Comparison of ENCODE assay signal across 16 cellular contexts in the genomic region with DNA sequence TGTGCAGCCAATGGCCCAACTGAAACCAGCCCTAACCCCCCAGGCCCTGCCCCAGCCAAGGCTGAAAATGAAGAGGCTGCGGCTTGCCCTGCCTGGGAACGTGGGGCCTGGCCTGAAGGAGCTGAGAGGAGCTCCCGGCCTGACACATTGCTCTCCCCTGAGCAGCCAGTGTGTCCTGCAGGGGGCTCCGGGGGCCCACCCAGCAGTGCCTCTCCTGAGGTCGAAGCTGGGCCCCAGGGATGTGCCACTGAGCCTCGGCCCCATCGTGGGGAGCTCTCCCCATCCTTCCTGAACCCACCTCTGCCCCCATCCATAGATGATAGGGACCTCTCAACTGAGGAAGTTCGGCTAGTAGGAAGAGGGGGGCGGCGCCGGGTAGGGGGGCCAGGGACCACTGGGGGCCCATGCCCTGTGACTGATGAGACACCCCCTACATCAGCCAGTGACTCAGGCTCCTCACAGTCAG. TPM values are rescaled to one million over a fixed set of nuclear protein-coding genes. Genes with fewer than 3 reads are reported as not detected.
DNase-seq lines count a peak whose midpoint lies in the region; ATAC-seq lines count a peak whose summit lies in the region.
"Had no signal": no experiment of that assay in that cellular context is flagged by ENCODE, and none has a peak within 500 bp of the region (broad histone marks: within the 10 kb centered on the region; RNA-seq: fewer than 3 reads in every experiment).

No MANE protein-coding gene starts in this region.

- peak; percentile 4 for ATAC-seq in stimulated activated naive CD8-positive, alpha-beta T cell treated with anti-CD3 and anti-CD28 coated beads, Interleukin-15, amount 100 ng/mL, for 72 hours
- ATAC-seq in stimulated activated naive CD8-positive, alpha-beta T cell treated with anti-CD3 and anti-CD28 coated beads, Interleukin-15, Interleukin-2, amounts not matched to agents 100 U/mL and 50 U/mL, for 24 hours = no peak
- no peak for ATAC-seq in left lobe of liver
- peak; percentile 7 for ATAC-seq in sciatic nerve
- ATAC-seq in GM21576 (IDR thresholded peaks at IDR 0.05; ENCODE audit: unreplicated experiment) = no peak
- ATAC-seq in naive thymus-derived CD8-positive, alpha-beta T cell = no peak

- DNase-seq in stimulated activated naive CD8-positive, alpha-beta T cell treated with anti-CD3 and anti-CD28 coated beads, Interleukin-15, amount 100 ng/mL, for 72 hours = no peak
- DNase-seq in stimulated activated naive CD8-positive, alpha-beta T cell treated with anti-CD3 and anti-CD28 coated beads, Interleukin-15, Interleukin-2, amounts not matched to agents 100 U/mL and 50 U/mL, for 24 hours = no peak
- peak; percentile 31 for DNase-seq in left lobe of liver (ENCODE audit: low spot score)
- no peak for DNase-seq in sciatic nerve (ENCODE audit: low spot score)
- no peak for DNase-seq in AG08395 (ENCODE audit: low spot score)
- DNase-seq in naive thymus-derived CD8-positive, alpha-beta T cell = no peak
- DNase-seq: 8988T; BE2C; CD4-positive, CD25-positive, alpha-beta regulatory T cell; CD8-positive, alpha-beta memory T cell; COR-L47; DMS 273 treated with DMSO at 0.1 percent for 48 hours; DMS53; GM23248; HCEC 1CT had no signal

- H3K27me3 Mint-ChIP-seq in stimulated activated naive CD8-positive, alpha-beta T cell treated with anti-CD3 and anti-CD28 coated beads, Interleukin-15, amount 100 ng/mL, for 72 hours = no peaks in the 10 kb centered on the region
- no peaks in the 10 kb centered on the region for H3K27me3 Mint-ChIP-seq in naive thymus-derived CD8-positive, alpha-beta T cell
- H3K27me3 Mint-ChIP-seq: CD4-positive, CD25-positive, alpha-beta regulatory T cell had no signal

- no peaks in the 10 kb centered on the region for H3K36me3 Mint-ChIP-seq in naive thymus-derived CD8-positive, alpha-beta T cell
- H3K36me3 Mint-ChIP-seq: CD4-positive, CD25-positive, alpha-beta regulatory T cell had no signal

- H3K4me3 Mint-ChIP-seq in stimulated activated naive CD8-positive, alpha-beta T cell treated with anti-CD3 and anti-CD28 coated beads, Interleukin-15, amount 100 ng/mL, for 72 hours = no peak overlapping the region
- H3K4me3 Mint-ChIP-seq in naive thymus-derived CD8-positive, alpha-beta T cell = no peak overlapping the region
- H3K4me3 Mint-ChIP-seq: CD4-positive, CD25-positive, alpha-beta regulatory T cell; CD8-positive, alpha-beta memory T cell had no signal

- no peak overlapping the region for H3K27ac Mint-ChIP-seq in stimulated activated naive CD8-positive, alpha-beta T cell treated with anti-CD3 and anti-CD28 coated beads, Interleukin-15, amount 100 ng/mL, for 72 hours
- no peak overlapping the region for H3K27ac Mint-ChIP-seq in naive thymus-derived CD8-positive, alpha-beta T cell

- POLR2A ChIA-PET in naive thymus-derived CD8-positive, alpha-beta T cell (lab: Charles Lee) = no interaction called here

- peaks cover 15% of the 10 kb centered on the region for H3K4me1 Mint-ChIP-seq in stimulated activated naive CD8-positive, alpha-beta T cell treated with anti-CD3 and anti-CD28 coated beads, Interleukin-15, amount 100 ng/mL, for 72 hours
- peaks cover 6 to 16% (median 9%) of the 10 kb centered on the region in 4 donors for H3K4me1 Mint-ChIP-seq in naive thymus-derived CD8-positive, alpha-beta T cell

- intact Hi-C loops in sciatic nerve (cut with DNase I) = no loop called here

- H3K9me3 Mint-ChIP-seq in stimulated activated naive CD8-positive, alpha-beta T cell treated with anti-CD3 and anti-CD28 coated beads, Interleukin-15, amount 100 ng/mL, for 72 hours = no peaks in the 10 kb centered on the region
- H3K9me3 Mint-ChIP-seq in naive thymus-derived CD8-positive, alpha-beta T cell = no peaks in the 10 kb centered on the region
- H3K9me3 Mint-ChIP-seq: CD4-positive, CD25-positive, alpha-beta regulatory T cell; CD8-positive, alpha-beta memory T cell had no signal

RNA-seq across cellular contexts. Expression of a gene that starts 11.2 kb away (rescaled TPM):
- total RNA-seq in left lobe of liver = 0.23 TPM
- 32.4 TPM for total RNA-seq in sciatic nerve
- total RNA-seq in naive thymus-derived CD8-positive, alpha-beta T cell = under 1 TPM; 0.22 to 0.39 TPM
- polyA plus RNA-seq in naive thymus-derived CD8-positive, alpha-beta T cell = under 1 TPM in 2 of 3 donors, not detected in 1; 0.05 to 0.26 TPM

RNA-seq across cellular contexts. Expression of a gene that starts 35.6 kb away (rescaled TPM):
- total RNA-seq in left lobe of liver (5.8 TPM), sciatic nerve (60.6 TPM)
- total RNA-seq in naive thymus-derived CD8-positive, alpha-beta T cell = 10 to 100 TPM; 34.9 to 37.7 TPM
- 1 to 10 TPM; 6.5 to 8.5 (median 7.8) TPM for polyA plus RNA-seq in naive thymus-derived CD8-positive, alpha-beta T cell

Comparison
In these comparisons a context has a peak if more than half of its experiments do, and no peak if none do; other contexts are left out.
1. ATAC-seq: peak in stimulated activated naive CD8-positive, alpha-beta T cell treated with anti-CD3 and anti-CD28 coated beads, Interleukin-15, amount 100 ng/mL, for 72 hours (single experiment) and sciatic nerve (single experiment); none in stimulated activated naive CD8-positive, alpha-beta T cell treated with anti-CD3 and anti-CD28 coated beads, Interleukin-15, Interleukin-2, amounts not matched to agents 100 U/mL and 50 U/mL, for 24 hours (single experiment), left lobe of liver (single experiment), GM21576 (single experiment) and naive thymus-derived CD8-positive, alpha-beta T cell (0 of 2).
2. RNA of a gene that starts 11.2 kb away (total RNA-seq): 32.4 TPM in sciatic nerve (single experiment); 0.22 to 0.39 TPM in naive thymus-derived CD8-positive, alpha-beta T cell and 0.23 TPM in left lobe of liver (single experiment); every median in the first group is over 10 times any median in the second.